Comparison of ENCODE assay signal across 1 cellular context in genomic region chr16:85615852-85616607, GRCh38.
A peak's percentile ranks its signal among the peaks of the same experiment; 100 is the strongest.
TF ChIP-seq lines count a peak whose summit lies in the region.

No MANE protein-coding gene starts in this region.

TF ChIP-seq in HepG2, 621 proteins besides CTCF, POLR2A, EP300 and RAD21 (continued from another document):
- TF ChIP-seq, protein P1, sequence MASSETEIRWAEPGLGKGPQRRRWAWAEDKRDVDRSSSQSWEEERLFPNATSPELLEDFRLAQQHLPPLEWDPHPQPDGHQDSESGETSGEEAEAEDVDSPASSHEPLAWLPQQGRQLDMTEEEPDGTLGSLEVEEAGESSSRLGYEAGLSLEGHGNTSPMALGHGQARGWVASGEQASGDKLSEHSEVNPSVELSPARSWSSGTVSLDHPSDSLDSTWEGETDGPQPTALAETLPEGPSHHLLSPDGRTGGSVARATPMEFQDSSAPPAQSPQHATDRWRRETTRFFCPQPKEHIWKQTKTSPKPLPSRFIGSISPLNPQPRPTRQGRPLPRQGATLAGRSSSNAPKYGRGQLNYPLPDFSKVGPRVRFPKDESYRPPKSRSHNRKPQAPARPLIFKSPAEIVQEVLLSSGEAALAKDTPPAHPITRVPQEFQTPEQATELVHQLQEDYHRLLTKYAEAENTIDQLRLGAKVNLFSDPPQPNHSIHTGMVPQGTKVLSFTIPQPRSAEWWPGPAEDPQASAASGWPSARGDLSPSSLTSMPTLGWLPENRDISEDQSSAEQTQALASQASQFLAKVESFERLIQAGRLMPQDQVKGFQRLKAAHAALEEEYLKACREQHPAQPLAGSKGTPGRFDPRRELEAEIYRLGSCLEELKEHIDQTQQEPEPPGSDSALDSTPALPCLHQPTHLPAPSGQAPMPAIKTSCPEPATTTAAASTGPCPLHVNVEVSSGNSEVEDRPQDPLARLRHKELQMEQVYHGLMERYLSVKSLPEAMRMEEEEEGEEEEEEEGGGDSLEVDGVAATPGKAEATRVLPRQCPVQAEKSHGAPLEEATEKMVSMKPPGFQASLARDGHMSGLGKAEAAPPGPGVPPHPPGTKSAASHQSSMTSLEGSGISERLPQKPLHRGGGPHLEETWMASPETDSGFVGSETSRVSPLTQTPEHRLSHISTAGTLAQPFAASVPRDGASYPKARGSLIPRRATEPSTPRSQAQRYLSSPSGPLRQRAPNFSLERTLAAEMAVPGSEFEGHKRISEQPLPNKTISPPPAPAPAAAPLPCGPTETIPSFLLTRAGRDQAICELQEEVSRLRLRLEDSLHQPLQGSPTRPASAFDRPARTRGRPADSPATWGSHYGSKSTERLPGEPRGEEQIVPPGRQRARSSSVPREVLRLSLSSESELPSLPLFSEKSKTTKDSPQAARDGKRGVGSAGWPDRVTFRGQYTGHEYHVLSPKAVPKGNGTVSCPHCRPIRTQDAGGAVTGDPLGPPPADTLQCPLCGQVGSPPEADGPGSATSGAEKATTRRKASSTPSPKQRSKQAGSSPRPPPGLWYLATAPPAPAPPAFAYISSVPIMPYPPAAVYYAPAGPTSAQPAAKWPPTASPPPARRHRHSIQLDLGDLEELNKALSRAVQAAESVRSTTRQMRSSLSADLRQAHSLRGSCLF (CRISPR knock-in tag; IDR thresholded peaks at IDR 0.05; ENCODE audit: borderline replicate concordance): no peak
- TF ChIP-seq, protein P2, sequence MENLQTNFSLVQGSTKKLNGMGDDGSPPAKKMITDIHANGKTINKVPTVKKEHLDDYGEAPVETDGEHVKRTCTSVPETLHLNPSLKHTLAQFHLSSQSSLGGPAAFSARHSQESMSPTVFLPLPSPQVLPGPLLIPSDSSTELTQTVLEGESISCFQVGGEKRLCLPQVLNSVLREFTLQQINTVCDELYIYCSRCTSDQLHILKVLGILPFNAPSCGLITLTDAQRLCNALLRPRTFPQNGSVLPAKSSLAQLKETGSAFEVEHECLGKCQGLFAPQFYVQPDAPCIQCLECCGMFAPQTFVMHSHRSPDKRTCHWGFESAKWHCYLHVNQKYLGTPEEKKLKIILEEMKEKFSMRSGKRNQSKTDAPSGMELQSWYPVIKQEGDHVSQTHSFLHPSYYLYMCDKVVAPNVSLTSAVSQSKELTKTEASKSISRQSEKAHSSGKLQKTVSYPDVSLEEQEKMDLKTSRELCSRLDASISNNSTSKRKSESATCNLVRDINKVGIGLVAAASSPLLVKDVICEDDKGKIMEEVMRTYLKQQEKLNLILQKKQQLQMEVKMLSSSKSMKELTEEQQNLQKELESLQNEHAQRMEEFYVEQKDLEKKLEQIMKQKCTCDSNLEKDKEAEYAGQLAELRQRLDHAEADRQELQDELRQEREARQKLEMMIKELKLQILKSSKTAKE (CRISPR knock-in tag; IDR thresholded peaks at IDR 0.05; ENCODE audit: borderline replicate concordance): no peak
- TF ChIP-seq KDM2A (CRISPR knock-in tag; IDR thresholded peaks at IDR 0.05; ENCODE audit: borderline replicate concordance, low read depth) (peak; percentile 23; the same call in 1 of the 2 replicates), TGIF2 (CRISPR knock-in tag; IDR thresholded peaks at IDR 0.05) (0 out of 2 replicates have a peak, but pooled peaks have one; percentile 45), PPARG (CRISPR knock-in tag; conservative IDR thresholded peaks at IDR 0.05) (no peak), ZNF101 (CRISPR knock-in tag; IDR thresholded peaks at IDR 0.05; ENCODE audit: borderline replicate concordance, low read depth) (no peak), ZNF256 (CRISPR knock-in tag; conservative IDR thresholded peaks at IDR 0.05) (no peak), DBP (CRISPR knock-in tag; IDR thresholded peaks at IDR 0.05; ENCODE audit: not compliant biosample characterization) (no peak), HMG20B (CRISPR knock-in tag; conservative IDR thresholded peaks at IDR 0.05) (no peak), NCOA5 (CRISPR knock-in tag; IDR thresholded peaks at IDR 0.05) (no peak), ZBTB14 (CRISPR knock-in tag; IDR thresholded peaks at IDR 0.05) (no peak; the same call in 1 of the 2 replicates), ZNF703 (CRISPR knock-in tag; IDR thresholded peaks at IDR 0.05; ENCODE audit: borderline replicate concordance) (0 out of 2 replicates have a peak, but pooled peaks have one; percentile 65), TBP (CRISPR knock-in tag; IDR thresholded peaks at IDR 0.05) (no peak), ARID4A (CRISPR knock-in tag; IDR thresholded peaks at IDR 0.05; ENCODE audit: borderline replicate concordance) (peak; percentile 11; the same call in 1 of the 2 replicates)
- TF ChIP-seq, protein P3, sequence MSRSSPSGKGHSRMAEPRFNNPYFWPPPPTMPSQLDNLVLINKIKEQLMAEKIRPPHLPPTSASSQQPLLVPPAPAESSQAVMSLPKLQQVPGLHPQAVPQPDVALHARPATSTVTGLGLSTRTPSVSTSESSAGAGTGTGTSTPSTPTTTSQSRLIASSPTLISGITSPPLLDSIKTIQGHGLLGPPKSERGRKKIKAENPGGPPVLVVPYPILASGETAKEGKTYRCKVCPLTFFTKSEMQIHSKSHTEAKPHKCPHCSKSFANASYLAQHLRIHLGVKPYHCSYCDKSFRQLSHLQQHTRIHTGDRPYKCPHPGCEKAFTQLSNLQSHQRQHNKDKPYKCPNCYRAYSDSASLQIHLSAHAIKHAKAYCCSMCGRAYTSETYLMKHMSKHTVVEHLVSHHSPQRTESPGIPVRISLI (CRISPR knock-in tag; IDR thresholded peaks at IDR 0.05; ENCODE audit: borderline replicate concordance): no peak
